ENCODE assay signal across 7 cellular contexts in genomic region chr16:85420501-85421337, GRCh38.
A peak's percentile ranks its signal among the peaks of the same experiment; 100 is the strongest.
DNase-seq lines count a peak whose midpoint lies in the region; ATAC-seq, FAIRE-seq and TF ChIP-seq lines count a peak whose summit lies in the region.

No MANE protein-coding gene starts in this region.

- no peaks in the 10 kb centered on the region for H3K9me3 ChIP-seq in neural cell (ENCODE audit: low read length)
- no peaks in the 10 kb centered on the region for H3K9me3 ChIP-seq in thoracic aorta

- H3K4me1 ChIP-seq in thoracic aorta (ENCODE audit: control insufficient read depth in 1 of 2, low read depth in 2 of 2), result peaks cover 0 to 4% of the 10 kb centered on the region in 2 donors

- TF ChIP-seq EP300 in neural cell (conservative IDR thresholded peaks at IDR 0.05; ENCODE audit: poor library complexity, severe bottlenecking), result no peak

- no peak overlapping the region for H3K4me2 ChIP-seq in neural cell (ENCODE audit: low read length)

- no peaks in the 10 kb centered on the region for H3K9me2 ChIP-seq in neural cell (ENCODE audit: insufficient read depth, low read length)

- H3K27me3 ChIP-seq in neural cell (ENCODE audit: insufficient read depth, low read depth, low read length), result no peaks in the 10 kb centered on the region
- no peaks in the 10 kb centered on the region for H3K27me3 ChIP-seq in thoracic aorta (replicated peaks; ENCODE audit: insufficient read depth)

- H2AFZ ChIP-seq in neural cell (ENCODE audit: low read depth, low read length), result no peak overlapping the region

- ATAC-seq in thoracic aorta (ENCODE audit: insufficient number of reproducible peaks, low FRiP score, low read depth), result no peak
- ATAC-seq in HG02588 (IDR thresholded peaks at IDR 0.05; ENCODE audit: unreplicated experiment), result no peak

- H4K20me1 ChIP-seq in neural cell (ENCODE audit: insufficient read depth), result no peaks in the 10 kb centered on the region

- H3K27ac ChIP-seq in neural cell (ENCODE audit: low read length) (no peak overlapping the region), thoracic aorta (no peak overlapping the region)

- no peaks in the 10 kb centered on the region for H3K79me2 ChIP-seq in neural cell (replicated peaks; ENCODE audit: insufficient read depth, low read length)

- DNase-seq in GM19239 (ENCODE audit: insufficient read length, low spot score) (peak; percentile 89), NCI-H1048 (lab: John Stamatoyannopoulos, UW) (peak; percentile 5), epithelial cell of esophagus (ENCODE audit: low read depth) (peak; percentile 48), thoracic aorta (ENCODE audit: low spot score) (no peak)
- DNase-seq in activated CD8-positive, alpha-beta memory T cell treated with anti-CD3 and anti-CD28 coated beads for 24 hours, result peak; percentile 94

- no peaks in the 10 kb centered on the region for H3F3A ChIP-seq in neural cell (ENCODE audit: insufficient read depth, low read length, poor library complexity, severe bottlenecking)

- peak overlapping the region; percentile 54 for H3K9ac ChIP-seq in neural cell (ENCODE audit: low read length)

- FAIRE-seq in GM19239 (lab: Jason Lieb, UNC), result no peak

- H3K36me3 ChIP-seq in neural cell (ENCODE audit: insufficient read depth, low read length) (no peaks in the 10 kb centered on the region), thoracic aorta (no peaks in the 10 kb centered on the region)

- peak; percentile 63 for TF ChIP-seq CTCF in epithelial cell of esophagus (IDR thresholded peaks at IDR 0.05; ENCODE audit: insufficient read depth, low read depth, low read length, missing control alignments)
- TF ChIP-seq CTCF in neural cell (IDR thresholded peaks at IDR 0.05; ENCODE audit: poor library complexity, severe bottlenecking), result peak; percentile 84
- TF ChIP-seq CTCF in thoracic aorta (IDR thresholded peaks at IDR 0.05), result peak; percentile 100

- peak; percentile 69 for TF ChIP-seq RAD21 in neural cell (conservative IDR thresholded peaks at IDR 0.05)

- H3K4me3 ChIP-seq in epithelial cell of esophagus (ENCODE audit: low read length), result no peak overlapping the region
- no peak overlapping the region for H3K4me3 ChIP-seq in neural cell (ENCODE audit: low read length)
- no peak overlapping the region for H3K4me3 ChIP-seq in thoracic aorta

TF ChIP-seq in neural cell, 6 proteins besides CTCF, POLR2A, EP300 and RAD21:
- no peak for TF ChIP-seq REST (IDR thresholded peaks at IDR 0.05; ENCODE audit: borderline replicate concordance)
- no peak for TF ChIP-seq POLR2AphosphoS5 (IDR thresholded peaks at IDR 0.05)
- TF ChIP-seq SMC3 (conservative IDR thresholded peaks at IDR 0.05; ENCODE audit: poor library complexity), result peak; percentile 80
- TF ChIP-seq EZH2 (IDR thresholded peaks at IDR 0.05; ENCODE audit: borderline replicate concordance, insufficient read depth, low read length, poor library complexity, severe bottlenecking), result no peak
- no peak for TF ChIP-seq TAF1 (IDR thresholded peaks at IDR 0.05; ENCODE audit: low read depth)
- TF ChIP-seq MXI1 (conservative IDR thresholded peaks at IDR 0.05; ENCODE audit: poor library complexity, severe bottlenecking), result peak; percentile 28
